Comparison of ENCODE assay signal across 10 cellular contexts in genomic region chr5:171595801-171596231, GRCh38.
DNase-seq lines count a peak whose midpoint lies in the region; ATAC-seq, FAIRE-seq and TF ChIP-seq lines count a peak whose summit lies in the region.
"Had no signal": no experiment of that assay in that cellular context is flagged by ENCODE, and none has a peak within 500 bp of the region (broad histone marks: within the 10 kb centered on the region; RNA-seq: fewer than 3 reads in every experiment).

No MANE protein-coding gene starts in this region.

- no peak overlapping the region for H3K14ac ChIP-seq in H9 (ENCODE audit: insufficient read depth, low read length)

- H3K4me1 ChIP-seq in H9 (ENCODE audit: insufficient read depth, low read length), result no peaks in the 10 kb centered on the region
- peaks cover 21% of the 10 kb centered on the region for H3K4me1 ChIP-seq in SJSA1 (replicated peaks)
- H3K4me1 ChIP-seq in keratinocyte (ENCODE audit: control insufficient read depth, extremely low read depth, insufficient read depth, low read length), result peaks cover 8% of the 10 kb centered on the region
- peaks cover 0 to 8% (median 0%) of the 10 kb centered on the region in 6 donors for H3K4me1 ChIP-seq in spleen

- H4K20me1 ChIP-seq in H9 (ENCODE audit: control insufficient read depth, insufficient read depth, insufficient read length) (no peaks in the 10 kb centered on the region), keratinocyte (ENCODE audit: control insufficient read depth, extremely low read depth, insufficient read depth, low read length) (no peaks in the 10 kb centered on the region)

- peak; percentile 60 for DNase-seq in DMS53 treated with DMSO at 0.1 percent for 48 hours (lab: John Stamatoyannopoulos, UW; ENCODE audit: unreplicated experiment)
- peak; percentile 5 for DNase-seq in H9
- DNase-seq in SJSA1 (ENCODE audit: low read depth in 1 of 2, low spot score in 2 of 2), result peak; percentile 57 to 69
- no peak for DNase-seq in keratinocyte (ENCODE audit: low read depth, low spot score)
- DNase-seq in sciatic nerve (ENCODE audit: low spot score), result no peak
- DNase-seq in spleen, result no peak
- DNase-seq in NCI-H1436 treated with DMSO at 0.1 percent for 48 hours (lab: John Stamatoyannopoulos, UW), result no peak
- no peak for DNase-seq in NCI-H2171 treated with DMSO at 0.1 percent for 48 hours (lab: John Stamatoyannopoulos, UW)

- no peak overlapping the region for H2BK5ac ChIP-seq in H9 (ENCODE audit: insufficient read length, low read length)

- H3K4ac ChIP-seq in H9 (ENCODE audit: low read depth, low read length), result no peak overlapping the region

- no peak overlapping the region for H3K56ac ChIP-seq in H9 (ENCODE audit: insufficient read length, low read depth, low read length)

- H3K9me3 ChIP-seq in H9 (ENCODE audit: control insufficient read depth, low read depth, low read length) (no peaks in the 10 kb centered on the region), SJSA1 (replicated peaks) (0 out of 2 replicates have a peak, but pooled peaks cover 3% of the 10 kb centered on the region), keratinocyte (ENCODE audit: control insufficient read depth, low read depth, low read length) (no peaks in the 10 kb centered on the region), spleen (no peaks in the 10 kb centered on the region)
- H3K9me3 ChIP-seq: neutrophil had no signal

- intact Hi-C loops in sciatic nerve (cut with DNase I) (no loop called here), spleen (cut with DNase I; ENCODE audit: low total_unique reads) (no loop called here)

- H2BK20ac ChIP-seq in H9 (ENCODE audit: low read depth, low read length, poor library complexity, severe bottlenecking), result no peak overlapping the region

- no peak overlapping the region for H2AK5ac ChIP-seq in H9 (ENCODE audit: insufficient read length, low read length)

- no peak for TF ChIP-seq POLR2A in spleen (IDR thresholded peaks at IDR 0.05)

- H3K4me3 Mint-ChIP-seq in H9, result no peak overlapping the region

- peaks cover 3 to 6% of the 10 kb centered on the region in 2 experiments; a peak in 3 of 4 replicates for H3K4me1 Mint-ChIP-seq in H9

- no CpG with 5 or more reads among the region's 3 CpGs for WGBS in H9 (ENCODE audit: extremely low coverage, insufficient read length, low lambda C conversion rate)
- WGBS in spleen, 5 donors, result 58 to 73% (median 63%) methylated on average over 3 of the region's 3 CpGs

- no peak for TF ChIP-seq CTCF in H9 (conservative IDR thresholded peaks at IDR 0.05)
- TF ChIP-seq CTCF in keratinocyte (optimal IDR thresholded peaks at IDR 0.05 in 1 of 3, IDR thresholded peaks at IDR 0.05 in 1 of 3, conservative IDR thresholded peaks at IDR 0.05 in 1 of 3; ENCODE audit: extremely low read depth in 1 of 3, insufficient read depth in 2 of 3, low read length in 3 of 3), result no peak
- TF ChIP-seq CTCF in spleen (IDR thresholded peaks at IDR 0.05 in 8 of 11, conservative IDR thresholded peaks at IDR 0.05 in 3 of 11), result no peak

- peak; percentile 5 for FAIRE-seq in keratinocyte (lab: Jason Lieb, UNC)
- FAIRE-seq: TTC549 had no signal

- no peak overlapping the region for H3K18ac ChIP-seq in H9 (ENCODE audit: insufficient read length, low read depth, low read length)

- H4K5ac ChIP-seq in H9 (ENCODE audit: insufficient read length, low read depth, low read length), result no peak overlapping the region

- no peak overlapping the region for H4K91ac ChIP-seq in H9 (ENCODE audit: insufficient read length, low read depth, low read length)

- H2AFZ ChIP-seq in H9 (ENCODE audit: low read length) (no peak overlapping the region), keratinocyte (ENCODE audit: control insufficient read depth, low read length) (no peak overlapping the region)

- no peaks in the 10 kb centered on the region for H3K79me2 ChIP-seq in H9 (ENCODE audit: insufficient read depth, low read length)
- H3K79me2 ChIP-seq in keratinocyte (ENCODE audit: control insufficient read depth, insufficient read depth, low read length), result no peaks in the 10 kb centered on the region

- H3T11ph ChIP-seq in H9 (ENCODE audit: low read length), result no peak overlapping the region

- H3K36me3 ChIP-seq in SJSA1 (no peaks in the 10 kb centered on the region), keratinocyte (ENCODE audit: control insufficient read depth in 2 of 2, extremely low read depth in 1 of 2, insufficient read depth in 2 of 2, low read length in 2 of 2) (no peaks in the 10 kb centered on the region), spleen (no peaks in the 10 kb centered on the region)
- H3K36me3 ChIP-seq: neutrophil had no signal

- peaks cover 15% of the 10 kb centered on the region for H3K27me3 Mint-ChIP-seq in H9 (ENCODE audit: low read depth)

- ATAC-seq in sciatic nerve, result no peak

- H3K27ac Mint-ChIP-seq in H9, result no peak overlapping the region

- dilution Hi-C loops in keratinocyte (cut with MboI; ENCODE audit: extremely low pct_ligation_motif_present, low sequenced_read_pairs), result no loop called here

- no peaks in the 10 kb centered on the region for H3K9me1 ChIP-seq in keratinocyte (ENCODE audit: control insufficient read depth, extremely low read depth, insufficient read depth, low read length)

- no peak overlapping the region for H2BK15ac ChIP-seq in H9 (ENCODE audit: low read depth, low read length)

- H3K27me3 ChIP-seq in H9 (ENCODE audit: insufficient read depth, low read length) (no peaks in the 10 kb centered on the region), SJSA1 (replicated peaks) (no peaks in the 10 kb centered on the region), keratinocyte (ENCODE audit: control insufficient read depth, extremely low read depth, insufficient read depth, low read length) (peaks cover 8% of the 10 kb centered on the region), spleen (replicated peaks in 1 of 7) (peaks cover 0 to 39% (median 0%) of the 10 kb centered on the region in 7 donors)
- H3K27me3 ChIP-seq: neutrophil had no signal

- no peaks in the 10 kb centered on the region for H3K23me2 ChIP-seq in H9 (ENCODE audit: insufficient read length, low read depth, low read length, poor library complexity, severe bottlenecking)

- H3K9ac ChIP-seq in H9 (ENCODE audit: extremely low read depth, insufficient read length, low read length) (no peak overlapping the region), keratinocyte (ENCODE audit: control insufficient read depth, extremely low read depth, insufficient read depth, low read length) (no peak overlapping the region)

- H2BK12ac ChIP-seq in H9 (ENCODE audit: insufficient read length, low read depth, low read length), result no peak overlapping the region

- no peak overlapping the region for H2BK120ac ChIP-seq in H9 (ENCODE audit: low read depth, low read length, poor library complexity, severe bottlenecking)

- H3K36me3 Mint-ChIP-seq in H9 (ENCODE audit: insufficient read depth in 1 of 3, low read depth in 3 of 3), result no peaks in the 10 kb centered on the region; a peak in 1 of 7 replicates

- no peak overlapping the region for H3K23ac ChIP-seq in H9 (ENCODE audit: insufficient read length, low read depth, low read length)

- H4K8ac ChIP-seq in H9 (replicated peaks; ENCODE audit: insufficient read length, low read depth, low read length), result no peak overlapping the region

- H3K4me3 ChIP-seq in SJSA1 (no peak overlapping the region), keratinocyte (ENCODE audit: control insufficient read depth in 2 of 3, extremely low read depth in 1 of 3, insufficient read depth in 2 of 3, low read depth in 1 of 3, low read length in 3 of 3) (no peak overlapping the region), spleen (no peak overlapping the region)

- H3K4me2 ChIP-seq in H9 (ENCODE audit: insufficient read depth, insufficient read length, low read length), result no peak overlapping the region
- H3K4me2 ChIP-seq in keratinocyte (ENCODE audit: control insufficient read depth, extremely low read depth, insufficient read depth, low read depth, low read length), result peak overlapping the region; percentile 14

- H3K27ac ChIP-seq in H9 (ENCODE audit: insufficient read length, low read depth, low read length) (no peak overlapping the region), SJSA1 (peak overlapping the region; percentile 26), keratinocyte (ENCODE audit: control insufficient read depth, insufficient read depth, low read length) (no peak overlapping the region), spleen (no peak overlapping the region)
- H3K27ac ChIP-seq: neutrophil had no signal

- no peaks in the 10 kb centered on the region for H3K79me1 ChIP-seq in H9 (ENCODE audit: insufficient read depth, low read depth, low read length, poor library complexity, severe bottlenecking)

- H3K9me3 Mint-ChIP-seq in H9, result peaks cover 2 to 6% of the 10 kb centered on the region in 2 experiments; a peak in 2 of 5 replicates

Comparison
In these comparisons a context has a peak if more than half of its experiments do, and no peak if none do; other contexts are left out.
1. DNase-seq: peak in DMS53 treated with DMSO at 0.1 percent for 48 hours (single experiment), H9 (single experiment) and SJSA1 (2 of 2); none in keratinocyte (single experiment), sciatic nerve (single experiment), spleen (single experiment), NCI-H1436 treated with DMSO at 0.1 percent for 48 hours (single experiment) and NCI-H2171 treated with DMSO at 0.1 percent for 48 hours (single experiment).